ENCODE assay signal across 24 cellular contexts in the genomic region with DNA sequence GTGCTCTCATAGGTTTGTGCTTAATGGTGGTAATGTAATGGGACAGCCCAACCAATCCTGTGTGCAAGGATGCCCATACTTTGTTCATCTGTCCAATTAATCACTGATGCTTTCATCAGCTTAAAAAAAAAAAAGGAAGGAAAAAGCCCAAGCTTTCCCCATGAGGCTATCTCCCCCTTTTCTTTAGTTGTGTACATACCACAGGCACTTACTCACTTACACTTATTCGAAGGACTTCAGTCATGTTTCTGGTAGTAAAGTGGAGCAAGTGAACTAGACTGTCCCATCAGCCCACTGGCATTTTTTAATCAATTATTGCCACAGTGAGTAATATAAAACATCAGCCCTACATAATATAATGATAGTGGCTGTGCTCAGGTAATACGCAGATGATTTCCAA.
DNase-seq lines count a peak whose midpoint lies in the region; ATAC-seq and TF ChIP-seq lines count a peak whose summit lies in the region.
"Had no signal": no experiment of that assay in that cellular context is flagged by ENCODE, and none has a peak within 500 bp of the region (broad histone marks: within the 10 kb centered on the region; RNA-seq: fewer than 3 reads in every experiment).

No MANE protein-coding gene starts in this region.

- H3K36me3 ChIP-seq in RWPE2 (ENCODE audit: low read depth): no peaks in the 10 kb centered on the region
- H3K36me3 ChIP-seq in osteoblast (ENCODE audit: insufficient read depth, low read length): no peaks in the 10 kb centered on the region
- H3K36me3 ChIP-seq: breast epithelium, esophagus muscularis mucosa, lower lobe of right lung, thoracic aorta, vagina had no signal

- ATAC-seq in RWPE2 (ENCODE audit: low read depth): peak; percentile 60; the same call in 1 of the 3 replicates
- ATAC-seq in HG03460 (IDR thresholded peaks at IDR 0.05; ENCODE audit: unreplicated experiment): no peak
- ATAC-seq: effector memory CD8-positive, alpha-beta T cell; lower lobe of right lung; Right ventricle myocardium inferior; sciatic nerve; stimulated activated naive CD8-positive, alpha-beta T cell treated with anti-CD3 and anti-CD28 coated beads, Interleukin-15, Interleukin-2, amounts not matched to agents 100 U/mL and 50 U/mL, for 24 hours had no signal

- no peak overlapping the region for H2AFZ ChIP-seq in osteoblast (ENCODE audit: low read length)

- TF ChIP-seq CTCF in RWPE2 (IDR thresholded peaks at IDR 0.05; ENCODE audit: poor library complexity, severe bottlenecking) (no peak), epithelial cell of esophagus (IDR thresholded peaks at IDR 0.05; ENCODE audit: insufficient read depth, low read depth, low read length, missing control alignments) (no peak), osteoblast (IDR thresholded peaks at IDR 0.05; ENCODE audit: extremely low read depth, low read depth, low read length) (no peak)

- no peaks in the 10 kb centered on the region for H3K9me3 ChIP-seq in RWPE2 (ENCODE audit: severe bottlenecking)
- no peaks in the 10 kb centered on the region for H3K9me3 ChIP-seq in osteoblast (ENCODE audit: low read depth, low read length)
- H3K9me3 ChIP-seq: breast epithelium, esophagus muscularis mucosa, lower lobe of right lung, thoracic aorta, vagina had no signal

- H4K20me1 ChIP-seq in osteoblast (ENCODE audit: insufficient read depth, low read length): no peaks in the 10 kb centered on the region

- no peak overlapping the region for H3K4me2 ChIP-seq in osteoblast (ENCODE audit: insufficient read depth, low read length)

- no peaks in the 10 kb centered on the region for H3K79me2 ChIP-seq in osteoblast (ENCODE audit: insufficient read depth, low read length)

- H3K27ac ChIP-seq in RWPE2 (ENCODE audit: poor library complexity, severe bottlenecking): no peak overlapping the region
- no peak overlapping the region for H3K27ac ChIP-seq in osteoblast (ENCODE audit: low read depth, low read length)
- H3K27ac ChIP-seq: breast epithelium, coronary artery, esophagus muscularis mucosa, lower lobe of right lung, thoracic aorta, vagina had no signal

- no peaks in the 10 kb centered on the region for H3K27me3 ChIP-seq in RWPE2 (ENCODE audit: insufficient read depth, poor library complexity, severe bottlenecking)
- no peaks in the 10 kb centered on the region for H3K27me3 ChIP-seq in osteoblast (ENCODE audit: insufficient read depth, low read length)
- H3K27me3 ChIP-seq: breast epithelium, esophagus muscularis mucosa, vagina had no signal

- DNase-seq in GM03348 (ENCODE audit: low spot score) (peak; percentile 10), RWPE2 (ENCODE audit: low spot score) (no peak), epithelial cell of esophagus (ENCODE audit: low read depth) (peak; percentile 26), osteoblast (ENCODE audit: insufficient read length, low spot score, missing footprints) (peak; percentile 38), NCI-H510A treated with DMSO at 0.1 percent for 48 hours (lab: John Stamatoyannopoulos, UW) (no peak), NCI-H1436 treated with DMSO at 0.1 percent for 48 hours (lab: John Stamatoyannopoulos, UW) (no peak), Ammon's horn (ENCODE audit: low spot score) (no peak)
- DNase-seq: activated CD4-positive, alpha-beta memory T cell treated with anti-CD3 and anti-CD28 coated beads for 36 hours; activated gamma-delta T cell; CD4-positive, CD25-positive, alpha-beta regulatory T cell; effector memory CD8-positive, alpha-beta T cell; lower lobe of right lung; NCI-H446; posterior cingulate gyrus; stimulated activated CD4-positive, alpha-beta T cell treated with anti-CD3 and anti-CD28 coated beads, Interleukin-15, amount 100 ng/mL, for 24 hours; stimulated activated naive CD8-positive, alpha-beta T cell treated with anti-CD3 and anti-CD28 coated beads, Interleukin-15, Interleukin-2, amounts not matched to agents 100 U/mL and 50 U/mL, for 24 hours had no signal

- H3K4me1 ChIP-seq in RWPE2 (ENCODE audit: insufficient read depth, poor library complexity, severe bottlenecking): no peaks in the 10 kb centered on the region
- H3K4me1 ChIP-seq in osteoblast (ENCODE audit: insufficient read depth, low read length): no peaks in the 10 kb centered on the region
- H3K4me1 ChIP-seq: breast epithelium, esophagus muscularis mucosa, lower lobe of right lung, vagina had no signal

- H3K4me3 ChIP-seq in RWPE2 (ENCODE audit: severe bottlenecking) (no peak overlapping the region), epithelial cell of esophagus (ENCODE audit: low read length) (no peak overlapping the region), osteoblast (ENCODE audit: insufficient read depth, low read length) (no peak overlapping the region)
- H3K4me3 ChIP-seq: breast epithelium, coronary artery, esophagus muscularis mucosa, lower lobe of right lung, thoracic aorta, vagina had no signal

Comparison
In these comparisons a context has a peak if more than half of its experiments do, and no peak if none do; other contexts are left out.
1. DNase-seq: peak in GM03348 (single experiment), epithelial cell of esophagus (single experiment) and osteoblast (single experiment); none in RWPE2 (single experiment), NCI-H510A treated with DMSO at 0.1 percent for 48 hours (single experiment), NCI-H1436 treated with DMSO at 0.1 percent for 48 hours (single experiment) and Ammon's horn (single experiment).